Comparison of ENCODE assay signal across 8 cellular contexts in the genomic region with DNA sequence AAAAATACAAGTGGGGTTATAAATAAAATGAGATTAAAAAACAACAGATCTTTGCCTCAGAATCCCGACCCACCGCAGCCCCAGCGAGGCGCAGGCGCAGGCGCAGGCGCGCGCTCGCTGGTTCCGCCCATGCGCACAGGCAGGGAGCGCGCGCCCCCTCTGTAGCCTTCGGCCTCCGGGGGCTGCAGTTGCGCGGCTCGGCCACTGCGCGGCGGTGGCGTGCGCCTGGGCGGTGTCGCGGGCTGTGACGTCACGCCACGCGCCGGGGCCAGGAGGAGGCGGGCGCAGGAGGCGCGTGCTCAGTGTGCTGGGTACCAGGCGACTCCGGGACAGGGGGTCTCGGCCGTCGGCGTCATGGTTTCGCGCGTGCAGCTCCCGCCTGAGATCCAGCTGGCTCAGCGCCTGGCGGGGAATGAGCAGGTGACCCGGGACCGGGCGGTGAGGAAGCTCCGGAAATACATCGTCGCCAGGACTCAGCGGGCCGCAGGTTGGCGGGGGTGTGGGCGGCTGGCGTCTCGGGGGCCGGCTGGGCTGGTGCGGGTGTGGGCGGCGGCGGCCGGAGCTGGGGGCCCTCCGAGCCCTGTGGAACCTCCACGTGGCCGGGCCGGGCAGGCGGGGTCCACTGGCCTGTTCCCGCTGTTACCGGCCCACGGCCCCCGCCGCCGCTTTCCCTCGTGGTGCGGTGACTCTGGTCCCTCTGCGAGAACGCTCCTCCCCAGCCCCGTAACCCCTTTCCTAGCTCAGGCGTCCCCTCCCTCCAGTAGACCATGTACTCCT. TPM values are rescaled to one million over a fixed set of nuclear protein-coding genes. Genes with fewer than 3 reads are reported as not detected.
A peak's percentile ranks its signal among the peaks of the same experiment; 100 is the strongest.
DNase-seq lines count a peak whose midpoint lies in the region; ATAC-seq and TF ChIP-seq lines count a peak whose summit lies in the region.

A gene with protein sequence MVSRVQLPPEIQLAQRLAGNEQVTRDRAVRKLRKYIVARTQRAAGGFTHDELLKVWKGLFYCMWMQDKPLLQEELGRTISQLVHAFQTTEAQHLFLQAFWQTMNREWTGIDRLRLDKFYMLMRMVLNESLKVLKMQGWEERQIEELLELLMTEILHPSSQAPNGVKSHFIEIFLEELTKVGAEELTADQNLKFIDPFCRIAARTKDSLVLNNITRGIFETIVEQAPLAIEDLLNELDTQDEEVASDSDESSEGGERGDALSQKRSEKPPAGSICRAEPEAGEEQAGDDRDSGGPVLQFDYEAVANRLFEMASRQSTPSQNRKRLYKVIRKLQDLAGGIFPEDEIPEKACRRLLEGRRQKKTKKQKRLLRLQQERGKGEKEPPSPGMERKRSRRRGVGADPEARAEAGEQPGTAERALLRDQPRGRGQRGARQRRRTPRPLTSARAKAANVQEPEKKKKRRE (plus strand): TSS at position 302 of the 777 bp plus-strand sequence. CDS start 53 bp downstream, at position 355.

- intact Hi-C loops in Panc1 (cut with micrococcal nuclease; ENCODE audit: unreplicated experiment) = no loop called here

- H3K4me3 Mint-ChIP-seq in activated T-cell treated with anti-CD3 and anti-CD28 coated beads, Interleukin-2, amount 50 U/mL, for 4 hours = peak within 1 kb of the TSS; percentile 98

- in situ Hi-C loops in Panc1 (cut with HindIII; ENCODE audit: low pct_unique_long_range_greater_than_20kb, low sequenced_read_pairs) = no loop called here

- H3K36me3 ChIP-seq in KOPT-K1 (ENCODE audit: insufficient read depth, low read length) (peaks cover 37% of the 10 kb centered on the region), Panc1 (ENCODE audit: control insufficient read depth, insufficient read depth, low read length) (peaks cover 3% of the 10 kb centered on the region; the same call in 1 of the 2 replicates)

- H3K27me3 ChIP-seq in Panc1 (ENCODE audit: control insufficient read depth, insufficient read depth, low read length) = no peaks in the 10 kb centered on the region

- H3K4me1 ChIP-seq in Panc1 (ENCODE audit: control insufficient read depth, insufficient read depth, low read length) = 0 out of 2 replicates have a peak, but pooled peaks cover 6% of the 10 kb centered on the region

- TF ChIP-seq CTCF in Panc1 (IDR thresholded peaks at IDR 0.05) = peak; percentile 99

- CTCF ChIA-PET in Panc1 (lab: Charles Lee) = no interaction called here

- peaks cover 24% of the 10 kb centered on the region for H3K4me1 Mint-ChIP-seq in activated T-cell treated with anti-CD3 and anti-CD28 coated beads, Interleukin-2, amount 50 U/mL, for 4 hours (ENCODE audit: low read depth)

- peak within 1 kb of the TSS; percentile 76 to 93 for H3K4me3 ChIP-seq in Panc1 (ENCODE audit: low read depth in 2 of 2, low read length in 2 of 2)

- DNase-seq in DMS79 treated with DMSO at 0.1 percent for 48 hours (lab: John Stamatoyannopoulos, UW) (peak; percentile 84), Panc1 (ENCODE audit: low read depth, low spot score) (peak; percentile 22), myocyte (ENCODE audit: low read depth) (peak; percentile 91)
- peak; percentile 95 for DNase-seq in activated T-cell treated with anti-CD3 and anti-CD28 coated beads, Interleukin-2, amount 50 U/mL, for 4 hours
- DNase-seq in stimulated activated CD8-positive, alpha-beta memory T cell treated with anti-CD3 and anti-CD28 coated beads, Interleukin-7, amount 100 ng/mL, for 4 hours (ENCODE audit: low read depth in 2 of 2) = peak; percentile 77 to 89

- H3K9me3 ChIP-seq in KOPT-K1 (ENCODE audit: insufficient read depth, low read length, poor library complexity, severe bottlenecking) = no peaks in the 10 kb centered on the region
- no peaks in the 10 kb centered on the region for H3K9me3 ChIP-seq in Panc1 (ENCODE audit: control insufficient read depth, insufficient read depth, low read depth, low read length)

- ATAC-seq in GM21737 (IDR thresholded peaks at IDR 0.05; ENCODE audit: unreplicated experiment) (peak; percentile 86), Panc1 (peak; percentile 95), esophagus mucosa (peak; percentile 84)
- peak; percentile 91 to 92 for ATAC-seq in activated T-cell treated with anti-CD3 and anti-CD28 coated beads, Interleukin-2, amount 50 U/mL, for 4 hours

- POLR2A ChIA-PET in Panc1 (lab: Charles Lee) = interaction anchor here (0.7 kb wide), 1 partner anchor 60 kb away, joined by 3 read pairs; no protein-coding TSS in a partner anchor

- peaks cover 27% of the 10 kb centered on the region for H3K36me3 Mint-ChIP-seq in activated T-cell treated with anti-CD3 and anti-CD28 coated beads, Interleukin-2, amount 50 U/mL, for 4 hours (ENCODE audit: insufficient read depth)

- peak within 1 kb of the TSS; percentile 68 for H3K27ac ChIP-seq in KOPT-K1 (ENCODE audit: low read depth, low read length, poor library complexity, severe bottlenecking)
- peak within 1 kb of the TSS; percentile 84 for H3K27ac ChIP-seq in Panc1 (ENCODE audit: low read length)

- BruUV-seq in Panc1 (replicated peaks; lab: Mats Ljungman, UMichigan) = no TSS peak

- no peaks in the 10 kb centered on the region for H3K27me3 Mint-ChIP-seq in activated T-cell treated with anti-CD3 and anti-CD28 coated beads, Interleukin-2, amount 50 U/mL, for 4 hours (ENCODE audit: low read depth)

- no peaks in the 10 kb centered on the region for H3K9me3 Mint-ChIP-seq in activated T-cell treated with anti-CD3 and anti-CD28 coated beads, Interleukin-2, amount 50 U/mL, for 4 hours

RNA-seq across cellular contexts. Expression of the gene that starts here (rescaled TPM):
- total RNA-seq in Panc1 (2021; ENCODE audit: unreplicated experiment) (41.8 TPM), esophagus mucosa (30.8 TPM), myocyte (21.6 and 22.5 TPM in 2 replicates)
- 45.9 TPM for polyA plus RNA-seq in Panc1 (2012; ENCODE audit: insufficient read length)
- 100 to 1,000 TPM; 132 to 139 (median 136) TPM for total RNA-seq in activated T-cell treated with anti-CD3 and anti-CD28 coated beads, Interleukin-2, amount 50 U/mL, for 4 hours
- 24.9 TPM for polyA plus RNA-seq in myocyte (2012)

Comparison
In these comparisons a context has a peak if more than half of its experiments do, and no peak if none do; other contexts are left out.
1. Peak in every context shown above with its lines: DNase-seq, ATAC-seq, H3K4me3 ChIP-seq and H3K27ac ChIP-seq.
2. DNase-seq: peak in every context shown above with its lines; median percentile 95 in activated T-cell treated with anti-CD3 and anti-CD28 coated beads, Interleukin-2, amount 50 U/mL, for 4 hours; 91 in myocyte; 84 in DMS79 treated with DMSO at 0.1 percent for 48 hours; 83 in stimulated activated CD8-positive, alpha-beta memory T cell treated with anti-CD3 and anti-CD28 coated beads, Interleukin-7, amount 100 ng/mL, for 4 hours; 22 in Panc1.